1 cellular context compared by ENCODE assay signal in the genomic region with DNA sequence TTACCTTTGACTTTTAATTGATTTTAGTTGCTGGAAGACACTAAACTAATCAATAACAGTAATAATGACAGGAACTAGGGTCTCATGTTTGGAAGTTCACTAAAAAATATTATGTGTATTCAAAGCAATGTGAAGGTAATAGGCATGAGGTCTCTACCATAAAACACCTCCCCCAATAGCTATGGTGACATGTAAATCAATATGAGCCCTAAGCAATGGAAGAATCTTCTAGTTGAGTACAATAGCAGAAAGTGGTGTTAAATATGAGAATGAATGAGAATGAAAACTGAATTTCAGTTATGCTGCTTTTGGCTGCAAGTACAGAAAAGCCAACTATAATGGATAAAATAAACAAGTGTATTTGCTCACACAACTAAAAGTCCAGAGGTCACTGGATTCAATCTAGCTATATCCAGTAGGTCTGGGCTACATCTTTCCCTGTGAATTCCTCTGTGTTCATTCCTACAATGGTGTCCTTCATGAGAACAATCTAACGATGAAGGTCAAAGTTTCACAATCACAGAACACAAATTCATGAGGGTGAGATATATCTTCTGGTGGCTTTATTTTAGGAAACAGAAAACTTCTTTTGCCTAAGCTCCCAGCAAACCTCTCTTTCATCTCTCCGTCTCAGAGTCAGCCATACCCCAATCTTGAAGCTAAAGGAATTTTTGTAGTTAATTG.
TF ChIP-seq lines count a peak whose summit lies in the region.

No MANE protein-coding gene starts in this region.

TF ChIP-seq in HepG2, 621 proteins besides CTCF, POLR2A, EP300 and RAD21 (continued from another document and continues in another):
- TF ChIP-seq, protein P1, sequence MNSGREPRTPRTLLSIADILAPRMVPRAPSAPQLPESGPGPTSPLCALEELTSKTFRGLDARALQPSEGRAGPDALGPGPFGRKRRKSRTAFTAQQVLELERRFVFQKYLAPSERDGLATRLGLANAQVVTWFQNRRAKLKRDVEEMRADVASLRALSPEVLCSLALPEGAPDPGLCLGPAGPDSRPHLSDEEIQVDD (CRISPR knock-in tag; IDR thresholded peaks at IDR 0.05; ENCODE audit: borderline replicate concordance), result no peak
- no peak for TF ChIP-seq U2AF1 (optimal IDR thresholded peaks at IDR 0.05; ENCODE audit: low read depth, low read length)
- no peak for TF ChIP-seq KLF13 (CRISPR knock-in tag; IDR thresholded peaks at IDR 0.05)
- TF ChIP-seq HMG20B (CRISPR knock-in tag; conservative IDR thresholded peaks at IDR 0.05), result no peak; the same call in 1 of the 2 replicates
- TF ChIP-seq NFIC (IDR thresholded peaks at IDR 0.05; ENCODE audit: low read length), result peak; percentile 50; the same call in 1 of the 2 replicates
- TF ChIP-seq GATAD2A (CRISPR knock-in tag; IDR thresholded peaks at IDR 0.05), result peak; percentile 82
- TF ChIP-seq ZNF616 (CRISPR knock-in tag; IDR thresholded peaks at IDR 0.05; ENCODE audit: low read depth), result no peak
- TF ChIP-seq, protein P2, sequence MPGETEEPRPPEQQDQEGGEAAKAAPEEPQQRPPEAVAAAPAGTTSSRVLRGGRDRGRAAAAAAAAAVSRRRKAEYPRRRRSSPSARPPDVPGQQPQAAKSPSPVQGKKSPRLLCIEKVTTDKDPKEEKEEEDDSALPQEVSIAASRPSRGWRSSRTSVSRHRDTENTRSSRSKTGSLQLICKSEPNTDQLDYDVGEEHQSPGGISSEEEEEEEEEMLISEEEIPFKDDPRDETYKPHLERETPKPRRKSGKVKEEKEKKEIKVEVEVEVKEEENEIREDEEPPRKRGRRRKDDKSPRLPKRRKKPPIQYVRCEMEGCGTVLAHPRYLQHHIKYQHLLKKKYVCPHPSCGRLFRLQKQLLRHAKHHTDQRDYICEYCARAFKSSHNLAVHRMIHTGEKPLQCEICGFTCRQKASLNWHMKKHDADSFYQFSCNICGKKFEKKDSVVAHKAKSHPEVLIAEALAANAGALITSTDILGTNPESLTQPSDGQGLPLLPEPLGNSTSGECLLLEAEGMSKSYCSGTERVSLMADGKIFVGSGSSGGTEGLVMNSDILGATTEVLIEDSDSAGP (CRISPR knock-in tag; IDR thresholded peaks at IDR 0.05; ENCODE audit: borderline replicate concordance), result no peak
- TF ChIP-seq, protein P3, sequence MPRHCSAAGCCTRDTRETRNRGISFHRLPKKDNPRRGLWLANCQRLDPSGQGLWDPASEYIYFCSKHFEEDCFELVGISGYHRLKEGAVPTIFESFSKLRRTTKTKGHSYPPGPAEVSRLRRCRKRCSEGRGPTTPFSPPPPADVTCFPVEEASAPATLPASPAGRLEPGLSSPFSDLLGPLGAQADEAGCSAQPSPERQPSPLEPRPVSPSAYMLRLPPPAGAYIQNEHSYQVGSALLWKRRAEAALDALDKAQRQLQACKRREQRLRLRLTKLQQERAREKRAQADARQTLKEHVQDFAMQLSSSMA (CRISPR knock-in tag; IDR thresholded peaks at IDR 0.05), result no peak
- TF ChIP-seq ZC3H13 (CRISPR knock-in tag; IDR thresholded peaks at IDR 0.05), result no peak
- TF ChIP-seq SIN3B (IDR thresholded peaks at IDR 0.05; ENCODE audit: low read length), result no peak
- TF ChIP-seq SMAD3 (CRISPR knock-in tag; IDR thresholded peaks at IDR 0.05), result 0 out of 2 replicates have a peak, but pooled peaks have one; percentile 30
- TF ChIP-seq ZNF660 (CRISPR knock-in tag; IDR thresholded peaks at IDR 0.05; ENCODE audit: borderline replicate concordance, low read depth), result no peak
- no peak for TF ChIP-seq ZNF292 (CRISPR knock-in tag; IDR thresholded peaks at IDR 0.05; ENCODE audit: borderline replicate concordance, low read depth)
- TF ChIP-seq, protein P4, sequence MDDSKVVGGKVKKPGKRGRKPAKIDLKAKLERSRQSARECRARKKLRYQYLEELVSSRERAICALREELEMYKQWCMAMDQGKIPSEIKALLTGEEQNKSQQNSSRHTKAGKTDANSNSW (CRISPR knock-in tag; IDR thresholded peaks at IDR 0.05; ENCODE audit: borderline replicate concordance), result no peak
- no peak for TF ChIP-seq ZNF781 (CRISPR knock-in tag; IDR thresholded peaks at IDR 0.05; ENCODE audit: borderline replicate concordance, not compliant biosample characterization)
- TF ChIP-seq NONO (IDR thresholded peaks at IDR 0.05), result no peak
- TF ChIP-seq NONO (CRISPR knock-in tag; conservative IDR thresholded peaks at IDR 0.05), result no peak
- TF ChIP-seq, protein P5, sequence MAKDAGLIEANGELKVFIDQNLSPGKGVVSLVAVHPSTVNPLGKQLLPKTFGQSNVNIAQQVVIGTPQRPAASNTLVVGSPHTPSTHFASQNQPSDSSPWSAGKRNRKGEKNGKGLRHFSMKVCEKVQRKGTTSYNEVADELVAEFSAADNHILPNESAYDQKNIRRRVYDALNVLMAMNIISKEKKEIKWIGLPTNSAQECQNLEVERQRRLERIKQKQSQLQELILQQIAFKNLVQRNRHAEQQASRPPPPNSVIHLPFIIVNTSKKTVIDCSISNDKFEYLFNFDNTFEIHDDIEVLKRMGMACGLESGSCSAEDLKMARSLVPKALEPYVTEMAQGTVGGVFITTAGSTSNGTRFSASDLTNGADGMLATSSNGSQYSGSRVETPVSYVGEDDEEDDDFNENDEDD (CRISPR knock-in tag; IDR thresholded peaks at IDR 0.05; ENCODE audit: borderline replicate concordance), result no peak
- TF ChIP-seq, protein P6, sequence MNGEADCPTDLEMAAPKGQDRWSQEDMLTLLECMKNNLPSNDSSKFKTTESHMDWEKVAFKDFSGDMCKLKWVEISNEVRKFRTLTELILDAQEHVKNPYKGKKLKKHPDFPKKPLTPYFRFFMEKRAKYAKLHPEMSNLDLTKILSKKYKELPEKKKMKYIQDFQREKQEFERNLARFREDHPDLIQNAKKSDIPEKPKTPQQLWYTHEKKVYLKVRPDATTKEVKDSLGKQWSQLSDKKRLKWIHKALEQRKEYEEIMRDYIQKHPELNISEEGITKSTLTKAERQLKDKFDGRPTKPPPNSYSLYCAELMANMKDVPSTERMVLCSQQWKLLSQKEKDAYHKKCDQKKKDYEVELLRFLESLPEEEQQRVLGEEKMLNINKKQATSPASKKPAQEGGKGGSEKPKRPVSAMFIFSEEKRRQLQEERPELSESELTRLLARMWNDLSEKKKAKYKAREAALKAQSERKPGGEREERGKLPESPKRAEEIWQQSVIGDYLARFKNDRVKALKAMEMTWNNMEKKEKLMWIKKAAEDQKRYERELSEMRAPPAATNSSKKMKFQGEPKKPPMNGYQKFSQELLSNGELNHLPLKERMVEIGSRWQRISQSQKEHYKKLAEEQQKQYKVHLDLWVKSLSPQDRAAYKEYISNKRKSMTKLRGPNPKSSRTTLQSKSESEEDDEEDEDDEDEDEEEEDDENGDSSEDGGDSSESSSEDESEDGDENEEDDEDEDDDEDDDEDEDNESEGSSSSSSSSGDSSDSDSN (CRISPR knock-in tag; IDR thresholded peaks at IDR 0.05), result no peak
- TF ChIP-seq ZNF326 (CRISPR knock-in tag; IDR thresholded peaks at IDR 0.05; ENCODE audit: borderline replicate concordance), result no peak
- TF ChIP-seq JUN (CRISPR knock-in tag; IDR thresholded peaks at IDR 0.05), result no peak
- no peak for TF ChIP-seq CHD4 (IDR thresholded peaks at IDR 0.05; ENCODE audit: borderline replicate concordance, low read length)
- TF ChIP-seq SUZ12 (IDR thresholded peaks at IDR 0.05; ENCODE audit: low read depth, low read length), result no peak
- no peak for TF ChIP-seq PHF20 (CRISPR knock-in tag; IDR thresholded peaks at IDR 0.05)
- TF ChIP-seq ZNF234 (CRISPR knock-in tag; conservative IDR thresholded peaks at IDR 0.05), result no peak
- TF ChIP-seq, protein P7, sequence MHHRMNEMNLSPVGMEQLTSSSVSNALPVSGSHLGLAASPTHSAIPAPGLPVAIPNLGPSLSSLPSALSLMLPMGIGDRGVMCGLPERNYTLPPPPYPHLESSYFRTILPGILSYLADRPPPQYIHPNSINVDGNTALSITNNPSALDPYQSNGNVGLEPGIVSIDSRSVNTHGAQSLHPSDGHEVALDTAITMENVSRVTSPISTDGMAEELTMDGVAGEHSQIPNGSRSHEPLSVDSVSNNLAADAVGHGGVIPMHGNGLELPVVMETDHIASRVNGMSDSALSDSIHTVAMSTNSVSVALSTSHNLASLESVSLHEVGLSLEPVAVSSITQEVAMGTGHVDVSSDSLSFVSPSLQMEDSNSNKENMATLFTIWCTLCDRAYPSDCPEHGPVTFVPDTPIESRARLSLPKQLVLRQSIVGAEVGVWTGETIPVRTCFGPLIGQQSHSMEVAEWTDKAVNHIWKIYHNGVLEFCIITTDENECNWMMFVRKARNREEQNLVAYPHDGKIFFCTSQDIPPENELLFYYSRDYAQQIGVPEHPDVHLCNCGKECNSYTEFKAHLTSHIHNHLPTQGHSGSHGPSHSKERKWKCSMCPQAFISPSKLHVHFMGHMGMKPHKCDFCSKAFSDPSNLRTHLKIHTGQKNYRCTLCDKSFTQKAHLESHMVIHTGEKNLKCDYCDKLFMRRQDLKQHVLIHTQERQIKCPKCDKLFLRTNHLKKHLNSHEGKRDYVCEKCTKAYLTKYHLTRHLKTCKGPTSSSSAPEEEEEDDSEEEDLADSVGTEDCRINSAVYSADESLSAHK (CRISPR knock-in tag; IDR thresholded peaks at IDR 0.05; ENCODE audit: borderline replicate concordance), result no peak
- no peak for TF ChIP-seq ZNF605 (CRISPR knock-in tag; IDR thresholded peaks at IDR 0.05)
- no peak for TF ChIP-seq GABPB1 (CRISPR knock-in tag; IDR thresholded peaks at IDR 0.05)
- TF ChIP-seq PITX1 (CRISPR knock-in tag; IDR thresholded peaks at IDR 0.05), result no peak
- TF ChIP-seq, protein P8, sequence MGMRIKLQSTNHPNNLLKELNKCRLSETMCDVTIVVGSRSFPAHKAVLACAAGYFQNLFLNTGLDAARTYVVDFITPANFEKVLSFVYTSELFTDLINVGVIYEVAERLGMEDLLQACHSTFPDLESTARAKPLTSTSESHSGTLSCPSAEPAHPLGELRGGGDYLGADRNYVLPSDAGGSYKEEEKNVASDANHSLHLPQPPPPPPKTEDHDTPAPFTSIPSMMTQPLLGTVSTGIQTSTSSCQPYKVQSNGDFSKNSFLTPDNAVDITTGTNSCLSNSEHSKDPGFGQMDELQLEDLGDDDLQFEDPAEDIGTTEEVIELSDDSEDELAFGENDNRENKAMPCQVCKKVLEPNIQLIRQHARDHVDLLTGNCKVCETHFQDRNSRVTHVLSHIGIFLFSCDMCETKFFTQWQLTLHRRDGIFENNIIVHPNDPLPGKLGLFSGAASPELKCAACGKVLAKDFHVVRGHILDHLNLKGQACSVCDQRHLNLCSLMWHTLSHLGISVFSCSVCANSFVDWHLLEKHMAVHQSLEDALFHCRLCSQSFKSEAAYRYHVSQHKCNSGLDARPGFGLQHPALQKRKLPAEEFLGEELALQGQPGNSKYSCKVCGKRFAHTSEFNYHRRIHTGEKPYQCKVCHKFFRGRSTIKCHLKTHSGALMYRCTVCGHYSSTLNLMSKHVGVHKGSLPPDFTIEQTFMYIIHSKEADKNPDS (CRISPR knock-in tag; IDR thresholded peaks at IDR 0.05), result no peak
- no peak for TF ChIP-seq MLLT10 (CRISPR knock-in tag; IDR thresholded peaks at IDR 0.05)
- TF ChIP-seq ZNF143 (CRISPR knock-in tag; IDR thresholded peaks at IDR 0.05), result no peak
- TF ChIP-seq ZNF468 (CRISPR knock-in tag; IDR thresholded peaks at IDR 0.05), result no peak
- TF ChIP-seq DNMT1 (CRISPR knock-in tag; IDR thresholded peaks at IDR 0.05), result no peak
- TF ChIP-seq PRPF4 (IDR thresholded peaks at IDR 0.05; ENCODE audit: low read depth, low read length, poor library complexity, severe bottlenecking), result no peak
- peak; percentile 66; the same call in 1 of the 2 replicates for TF ChIP-seq BCL6 (CRISPR knock-in tag; IDR thresholded peaks at IDR 0.05)
- TF ChIP-seq, protein P9, sequence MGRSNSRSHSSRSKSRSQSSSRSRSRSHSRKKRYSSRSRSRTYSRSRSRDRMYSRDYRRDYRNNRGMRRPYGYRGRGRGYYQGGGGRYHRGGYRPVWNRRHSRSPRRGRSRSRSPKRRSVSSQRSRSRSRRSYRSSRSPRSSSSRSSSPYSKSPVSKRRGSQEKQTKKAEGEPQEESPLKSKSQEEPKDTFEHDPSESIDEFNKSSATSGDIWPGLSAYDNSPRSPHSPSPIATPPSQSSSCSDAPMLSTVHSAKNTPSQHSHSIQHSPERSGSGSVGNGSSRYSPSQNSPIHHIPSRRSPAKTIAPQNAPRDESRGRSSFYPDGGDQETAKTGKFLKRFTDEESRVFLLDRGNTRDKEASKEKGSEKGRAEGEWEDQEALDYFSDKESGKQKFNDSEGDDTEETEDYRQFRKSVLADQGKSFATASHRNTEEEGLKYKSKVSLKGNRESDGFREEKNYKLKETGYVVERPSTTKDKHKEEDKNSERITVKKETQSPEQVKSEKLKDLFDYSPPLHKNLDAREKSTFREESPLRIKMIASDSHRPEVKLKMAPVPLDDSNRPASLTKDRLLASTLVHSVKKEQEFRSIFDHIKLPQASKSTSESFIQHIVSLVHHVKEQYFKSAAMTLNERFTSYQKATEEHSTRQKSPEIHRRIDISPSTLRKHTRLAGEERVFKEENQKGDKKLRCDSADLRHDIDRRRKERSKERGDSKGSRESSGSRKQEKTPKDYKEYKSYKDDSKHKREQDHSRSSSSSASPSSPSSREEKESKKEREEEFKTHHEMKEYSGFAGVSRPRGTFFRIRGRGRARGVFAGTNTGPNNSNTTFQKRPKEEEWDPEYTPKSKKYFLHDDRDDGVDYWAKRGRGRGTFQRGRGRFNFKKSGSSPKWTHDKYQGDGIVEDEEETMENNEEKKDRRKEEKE (IDR thresholded peaks at IDR 0.05), result no peak
- no peak for TF ChIP-seq KDM1A (CRISPR knock-in tag; IDR thresholded peaks at IDR 0.05)
- TF ChIP-seq ZSCAN12 (CRISPR knock-in tag; IDR thresholded peaks at IDR 0.05), result no peak
- no peak for TF ChIP-seq ZBTB7A (CRISPR knock-in tag; IDR thresholded peaks at IDR 0.05)
- no peak for TF ChIP-seq STAT5B (CRISPR knock-in tag; IDR thresholded peaks at IDR 0.05)
- TF ChIP-seq NR3C1 (CRISPR knock-in tag; IDR thresholded peaks at IDR 0.05), result no peak
- TF ChIP-seq, protein P10, sequence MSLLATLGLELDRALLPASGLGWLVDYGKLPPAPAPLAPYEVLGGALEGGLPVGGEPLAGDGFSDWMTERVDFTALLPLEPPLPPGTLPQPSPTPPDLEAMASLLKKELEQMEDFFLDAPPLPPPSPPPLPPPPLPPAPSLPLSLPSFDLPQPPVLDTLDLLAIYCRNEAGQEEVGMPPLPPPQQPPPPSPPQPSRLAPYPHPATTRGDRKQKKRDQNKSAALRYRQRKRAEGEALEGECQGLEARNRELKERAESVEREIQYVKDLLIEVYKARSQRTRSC (CRISPR knock-in tag; IDR thresholded peaks at IDR 0.05; ENCODE audit: low read depth), result no peak
- TF ChIP-seq ZBTB8A (CRISPR knock-in tag; IDR thresholded peaks at IDR 0.05; ENCODE audit: borderline replicate concordance, low read depth), result no peak
- no peak for TF ChIP-seq CBFB (CRISPR knock-in tag; IDR thresholded peaks at IDR 0.05)
- TF ChIP-seq ELF3 (CRISPR knock-in tag; IDR thresholded peaks at IDR 0.05), result peak; percentile 24; the same call in 1 of the 2 replicates
- no peak for TF ChIP-seq ZNF615 (CRISPR knock-in tag; IDR thresholded peaks at IDR 0.05; ENCODE audit: borderline replicate concordance)
- no peak for TF ChIP-seq SP5 (CRISPR knock-in tag; IDR thresholded peaks at IDR 0.05; ENCODE audit: borderline replicate concordance, low read depth)
- TF ChIP-seq, protein P11, sequence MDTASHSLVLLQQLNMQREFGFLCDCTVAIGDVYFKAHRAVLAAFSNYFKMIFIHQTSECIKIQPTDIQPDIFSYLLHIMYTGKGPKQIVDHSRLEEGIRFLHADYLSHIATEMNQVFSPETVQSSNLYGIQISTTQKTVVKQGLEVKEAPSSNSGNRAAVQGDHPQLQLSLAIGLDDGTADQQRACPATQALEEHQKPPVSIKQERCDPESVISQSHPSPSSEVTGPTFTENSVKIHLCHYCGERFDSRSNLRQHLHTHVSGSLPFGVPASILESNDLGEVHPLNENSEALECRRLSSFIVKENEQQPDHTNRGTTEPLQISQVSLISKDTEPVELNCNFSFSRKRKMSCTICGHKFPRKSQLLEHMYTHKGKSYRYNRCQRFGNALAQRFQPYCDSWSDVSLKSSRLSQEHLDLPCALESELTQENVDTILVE (CRISPR knock-in tag; IDR thresholded peaks at IDR 0.05), result no peak
- TF ChIP-seq ZNF766 (CRISPR knock-in tag; IDR thresholded peaks at IDR 0.05; ENCODE audit: borderline replicate concordance), result no peak
- peak; percentile 40; the same call in 1 of the 2 replicates for TF ChIP-seq MIER3 (CRISPR knock-in tag; IDR thresholded peaks at IDR 0.05; ENCODE audit: borderline replicate concordance)
